Comparison of ENCODE assay signal across 8 cellular contexts in genomic region chr6:109349419-109349987, GRCh38. TPM values are rescaled to one million over a fixed set of nuclear protein-coding genes. Genes with fewer than 3 reads are reported as not detected.
DNase-seq lines count a peak whose midpoint lies in the region; ATAC-seq and TF ChIP-seq lines count a peak whose summit lies in the region.

No MANE protein-coding gene starts in this region.

- H3K27me3 Mint-ChIP-seq in activated CD4-positive, alpha-beta memory T cell treated with anti-CD3 and anti-CD28 coated beads, Interleukin-2, amount 10 ng/mL, durations not matched to agents 7 days and 5 days: no peaks in the 10 kb centered on the region

- H3K27ac ChIP-seq in dorsolateral prefrontal cortex: peak overlapping the region in 2 of 59 donors; percentile 25 to 44

- no peak overlapping the region for H3K4me3 Mint-ChIP-seq in activated CD4-positive, alpha-beta memory T cell treated with anti-CD3 and anti-CD28 coated beads, Interleukin-2, amount 10 ng/mL, durations not matched to agents 7 days and 5 days

- H3K36me3 ChIP-seq in MG63: peaks cover 5% of the 10 kb centered on the region

- no peak for ATAC-seq in GM18907 (IDR thresholded peaks at IDR 0.05; ENCODE audit: unreplicated experiment)

- H3K9me3 Mint-ChIP-seq in activated CD4-positive, alpha-beta memory T cell treated with anti-CD3 and anti-CD28 coated beads, Interleukin-2, amount 10 ng/mL, durations not matched to agents 7 days and 5 days: no peaks in the 10 kb centered on the region

- POLR2A ChIA-PET in activated CD4-positive, alpha-beta memory T cell treated with anti-CD3 and anti-CD28 coated beads, Interleukin-2, amount 10 ng/mL, durations not matched to agents 7 days and 5 days (lab: Charles Lee): interaction anchor here (1.0 kb wide), 1 partner anchor 34 kb away, joined by 3 read pairs; no protein-coding TSS in a partner anchor

- CTCF ChIA-PET in activated CD4-positive, alpha-beta memory T cell treated with anti-CD3 and anti-CD28 coated beads, Interleukin-2, amount 10 ng/mL, durations not matched to agents 7 days and 5 days (lab: Charles Lee): interaction anchor here (1.1 kb wide), 1 partner anchor 24 kb away, joined by 4 read pairs; no protein-coding TSS in a partner anchor

- H3K4me3 ChIP-seq in MG63: no peak overlapping the region
- no peak overlapping the region for H3K4me3 ChIP-seq in dorsolateral prefrontal cortex

- DNase-seq in AG08396 (ENCODE audit: low spot score) (peak; percentile 42), MG63 (peak; percentile 10), amniotic epithelial cell (ENCODE audit: low read depth) (peak; percentile 80), kidney tubule cell (ENCODE audit: low spot score) (peak; percentile 82), GM19240 (ENCODE audit: insufficient read length, low spot score) (no peak), dorsolateral prefrontal cortex (no peak)
- DNase-seq in activated CD4-positive, alpha-beta memory T cell treated with anti-CD3 and anti-CD28 coated beads, Interleukin-2, amount 10 ng/mL, durations not matched to agents 7 days and 5 days: no peak

- peaks cover 11% of the 10 kb centered on the region for H3K4me1 Mint-ChIP-seq in activated CD4-positive, alpha-beta memory T cell treated with anti-CD3 and anti-CD28 coated beads, Interleukin-2, amount 10 ng/mL, durations not matched to agents 7 days and 5 days

- no peak overlapping the region for H3K27ac Mint-ChIP-seq in activated CD4-positive, alpha-beta memory T cell treated with anti-CD3 and anti-CD28 coated beads, Interleukin-2, amount 10 ng/mL, durations not matched to agents 7 days and 5 days

- no peak for TF ChIP-seq CTCF in dorsolateral prefrontal cortex (IDR thresholded peaks at IDR 0.05 in 54 of 56, conservative IDR thresholded peaks at IDR 0.05 in 2 of 56; ENCODE audit: low read depth in 1 of 56, partially characterized antibody in 56 of 56)

- H3K36me3 Mint-ChIP-seq in activated CD4-positive, alpha-beta memory T cell treated with anti-CD3 and anti-CD28 coated beads, Interleukin-2, amount 10 ng/mL, durations not matched to agents 7 days and 5 days (ENCODE audit: low read depth): peaks cover 27% of the 10 kb centered on the region

- H3K9me3 ChIP-seq in MG63: no peaks in the 10 kb centered on the region

- intact Hi-C loops in dorsolateral prefrontal cortex (cut with DNase I): no loop called here

- no peaks in the 10 kb centered on the region for H3K27me3 ChIP-seq in MG63
- no peaks in the 10 kb centered on the region for H3K27me3 ChIP-seq in dorsolateral prefrontal cortex

RNA-seq across cellular contexts. Expression of gene CD164, which starts 32.8 kb away (rescaled TPM):
- 110 and 238 TPM in 2 replicates for total RNA-seq in MG63 (2014; rRNA removed; shearing (Covaris generic); ENCODE audit: low replicate concordance)
- total RNA-seq in activated CD4-positive, alpha-beta memory T cell treated with anti-CD3 and anti-CD28 coated beads, Interleukin-2, amount 10 ng/mL, durations not matched to agents 7 days and 5 days: 100 to 1,000 TPM; 354 to 370 TPM
- total RNA-seq in dorsolateral prefrontal cortex: 100 to 1,000 TPM in 43 of 120 experiments, 10 to 100 TPM in 77; 63.0 to 159 (median 95.2) TPM

Comparison
In these comparisons a context has a peak if more than half of its experiments do, and no peak if none do; other contexts are left out.
1. DNase-seq: peak in AG08396 (single experiment), MG63 (single experiment), amniotic epithelial cell (single experiment) and kidney tubule cell (single experiment); none in GM19240 (single experiment), activated CD4-positive, alpha-beta memory T cell treated with anti-CD3 and anti-CD28 coated beads, Interleukin-2, amount 10 ng/mL, durations not matched to agents 7 days and 5 days (single experiment) and dorsolateral prefrontal cortex (0 of 10).